ENCODE assay signal across 8 cellular contexts in the genomic region with DNA sequence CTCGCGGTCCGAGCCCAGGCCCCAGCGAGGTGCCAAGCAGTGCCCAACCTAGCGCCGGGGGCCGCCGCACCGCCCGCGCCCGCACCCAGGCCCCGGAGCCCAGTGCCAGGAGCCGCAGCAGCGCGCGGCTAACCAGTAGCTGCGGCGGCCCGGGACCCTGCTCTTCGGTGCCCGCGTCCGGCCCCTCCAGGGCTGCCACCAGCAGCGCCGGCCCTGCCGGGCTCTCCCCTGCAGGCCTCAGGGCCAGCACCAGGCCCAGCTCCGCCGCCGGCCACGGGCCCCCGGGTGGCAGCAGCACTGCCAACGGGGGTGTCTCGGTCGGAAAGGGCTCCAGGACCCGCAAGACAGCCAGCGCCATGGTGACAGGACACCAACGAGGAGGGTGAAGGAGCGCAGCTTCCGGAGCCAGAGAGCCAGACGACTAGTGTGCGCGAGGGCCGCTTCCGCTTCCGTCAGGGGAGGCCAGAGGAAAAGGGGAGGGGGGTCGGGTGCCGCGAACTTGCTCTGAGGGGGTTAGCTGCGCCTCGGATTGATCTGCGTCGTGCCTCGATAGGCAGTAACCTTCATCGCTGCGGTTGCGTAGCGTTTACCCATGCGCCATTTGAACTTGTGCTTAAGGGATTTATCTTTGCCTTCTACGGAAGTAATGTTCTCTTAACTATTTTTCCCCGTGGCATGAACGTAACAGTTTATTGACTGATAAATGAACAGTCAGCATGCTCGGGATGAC. TPM values are rescaled to one million over a fixed set of nuclear protein-coding genes. Genes with fewer than 3 reads are reported as not detected.
DNase-seq lines count a peak whose midpoint lies in the region; ATAC-seq, FAIRE-seq and TF ChIP-seq lines count a peak whose summit lies in the region.

A gene with protein sequence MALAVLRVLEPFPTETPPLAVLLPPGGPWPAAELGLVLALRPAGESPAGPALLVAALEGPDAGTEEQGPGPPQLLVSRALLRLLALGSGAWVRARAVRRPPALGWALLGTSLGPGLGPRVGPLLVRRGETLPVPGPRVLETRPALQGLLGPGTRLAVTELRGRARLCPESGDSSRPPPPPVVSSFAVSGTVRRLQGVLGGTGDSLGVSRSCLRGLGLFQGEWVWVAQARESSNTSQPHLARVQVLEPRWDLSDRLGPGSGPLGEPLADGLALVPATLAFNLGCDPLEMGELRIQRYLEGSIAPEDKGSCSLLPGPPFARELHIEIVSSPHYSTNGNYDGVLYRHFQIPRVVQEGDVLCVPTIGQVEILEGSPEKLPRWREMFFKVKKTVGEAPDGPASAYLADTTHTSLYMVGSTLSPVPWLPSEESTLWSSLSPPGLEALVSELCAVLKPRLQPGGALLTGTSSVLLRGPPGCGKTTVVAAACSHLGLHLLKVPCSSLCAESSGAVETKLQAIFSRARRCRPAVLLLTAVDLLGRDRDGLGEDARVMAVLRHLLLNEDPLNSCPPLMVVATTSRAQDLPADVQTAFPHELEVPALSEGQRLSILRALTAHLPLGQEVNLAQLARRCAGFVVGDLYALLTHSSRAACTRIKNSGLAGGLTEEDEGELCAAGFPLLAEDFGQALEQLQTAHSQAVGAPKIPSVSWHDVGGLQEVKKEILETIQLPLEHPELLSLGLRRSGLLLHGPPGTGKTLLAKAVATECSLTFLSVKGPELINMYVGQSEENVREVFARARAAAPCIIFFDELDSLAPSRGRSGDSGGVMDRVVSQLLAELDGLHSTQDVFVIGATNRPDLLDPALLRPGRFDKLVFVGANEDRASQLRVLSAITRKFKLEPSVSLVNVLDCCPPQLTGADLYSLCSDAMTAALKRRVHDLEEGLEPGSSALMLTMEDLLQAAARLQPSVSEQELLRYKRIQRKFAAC (minus strand): TSS at position 389 of the 730 bp plus-strand sequence. CDS start 31 bp downstream, at position 358.

- H3K4me1 Mint-ChIP-seq in central memory CD8-positive, alpha-beta T cell, result peaks cover 42% of the 10 kb centered on the region

- FAIRE-seq in keratinocyte (lab: Jason Lieb, UNC), result peak; percentile 75

- H3K27ac ChIP-seq in keratinocyte (ENCODE audit: control insufficient read depth, insufficient read depth, low read length), result peak within 1 kb of the TSS; percentile 81

- TF ChIP-seq CTCF in keratinocyte (optimal IDR thresholded peaks at IDR 0.05 in 1 of 3, IDR thresholded peaks at IDR 0.05 in 1 of 3, conservative IDR thresholded peaks at IDR 0.05 in 1 of 3; ENCODE audit: extremely low read depth in 1 of 3, insufficient read depth in 2 of 3, low read length in 3 of 3), result peak in 1 of 3 experiments; percentile 1

- peaks cover 0 to 2% of the 10 kb centered on the region in 2 experiments for H3K36me3 ChIP-seq in keratinocyte (ENCODE audit: control insufficient read depth in 2 of 2, extremely low read depth in 1 of 2, insufficient read depth in 2 of 2, low read length in 2 of 2)

- no peaks in the 10 kb centered on the region for H4K20me1 ChIP-seq in keratinocyte (ENCODE audit: control insufficient read depth, extremely low read depth, insufficient read depth, low read length)

- peaks cover 32% of the 10 kb centered on the region for H3K4me1 ChIP-seq in keratinocyte (ENCODE audit: control insufficient read depth, extremely low read depth, insufficient read depth, low read length)

- peak within 1 kb of the TSS; percentile 89 for H3K4me3 Mint-ChIP-seq in central memory CD8-positive, alpha-beta T cell

- no peaks in the 10 kb centered on the region for H3K9me1 ChIP-seq in keratinocyte (ENCODE audit: control insufficient read depth, extremely low read depth, insufficient read depth, low read length)

- H3K9me3 ChIP-seq in keratinocyte (ENCODE audit: control insufficient read depth, low read depth, low read length), result no peaks in the 10 kb centered on the region

- peak within 1 kb of the TSS; percentile 99 for H3K4me2 ChIP-seq in keratinocyte (ENCODE audit: control insufficient read depth, extremely low read depth, insufficient read depth, low read depth, low read length)

- peaks cover 16% of the 10 kb centered on the region for H3K36me3 Mint-ChIP-seq in central memory CD8-positive, alpha-beta T cell (ENCODE audit: insufficient read depth)

- no peaks in the 10 kb centered on the region for H3K9me3 Mint-ChIP-seq in central memory CD8-positive, alpha-beta T cell

- ATAC-seq in GM19043 (IDR thresholded peaks at IDR 0.05; ENCODE audit: low read depth, unreplicated experiment), result peak; percentile 92
- ATAC-seq in HG03354 (IDR thresholded peaks at IDR 0.05; ENCODE audit: poor library complexity, severe bottlenecking, unreplicated experiment), result peak; percentile 97
- ATAC-seq in activated CD4-positive, CD25-positive, alpha-beta regulatory T cell treated with anti-CD3 and anti-CD28 coated beads, Interleukin-2, amount 50 U/mL, for 24 hours, result peak; percentile 93 to 94
- ATAC-seq in central memory CD8-positive, alpha-beta T cell (replicated peaks; ENCODE audit: extremely low read depth, poor library complexity, severe bottlenecking), result peak; percentile 98

- peak; percentile 90 for DNase-seq in AG08396 (ENCODE audit: low spot score)
- DNase-seq in NCI-H446 (lab: John Stamatoyannopoulos, UW), result peak; percentile 90 to 93
- DNase-seq in central memory CD8-positive, alpha-beta T cell (ENCODE audit: low spot score in 2 of 2), result peak; percentile 82 to 86
- DNase-seq in keratinocyte (ENCODE audit: low read depth, low spot score), result peak; percentile 42
- peak; percentile 96 for DNase-seq in stimulated activated CD4-positive, alpha-beta T cell treated with anti-CD3 and anti-CD28 coated beads, Interleukin-15, amount 100 ng/mL, for 24 hours

- peak within 1 kb of the TSS; percentile 97 for H2AFZ ChIP-seq in keratinocyte (ENCODE audit: control insufficient read depth, low read length)

- peaks cover 20% of the 10 kb centered on the region for H3K79me2 ChIP-seq in keratinocyte (ENCODE audit: control insufficient read depth, insufficient read depth, low read length)

- dilution Hi-C loops in keratinocyte (cut with MboI; ENCODE audit: extremely low pct_ligation_motif_present, low sequenced_read_pairs), result no loop called here

- peak within 1 kb of the TSS; percentile 93 for H3K27ac Mint-ChIP-seq in central memory CD8-positive, alpha-beta T cell (ENCODE audit: low read depth)

- H3K4me3 ChIP-seq in keratinocyte (ENCODE audit: control insufficient read depth in 2 of 3, extremely low read depth in 1 of 3, insufficient read depth in 2 of 3, low read depth in 1 of 3, low read length in 3 of 3), result peak within 1 kb of the TSS; percentile 69 to 93 (median 93)

- peak within 1 kb of the TSS; percentile 87 for H3K9ac ChIP-seq in keratinocyte (ENCODE audit: control insufficient read depth, extremely low read depth, insufficient read depth, low read length)

- no peaks in the 10 kb centered on the region for H3K27me3 ChIP-seq in keratinocyte (ENCODE audit: control insufficient read depth, extremely low read depth, insufficient read depth, low read length)

- H3K27me3 Mint-ChIP-seq in central memory CD8-positive, alpha-beta T cell, result no peaks in the 10 kb centered on the region

RNA-seq across cellular contexts. Expression of the gene that starts here (rescaled TPM):
- polyA plus RNA-seq in keratinocyte, result 5.6 to 8.7 TPM (median 7.5 TPM) in 3 replicates
- polyA plus RNA-seq in keratinocyte (2011; ENCODE audit: low read depth), result 3.3 TPM
- 4.6 and 7.6 TPM in 2 replicates for polyA plus RNA-seq in keratinocyte (2011; cell fraction: cytosol; rRNA removed)
- polyA plus RNA-seq in keratinocyte (2011; cell fraction: nucleus; rRNA removed), result 15.7 and 18.5 TPM in 2 replicates
- polyA plus RNA-seq in keratinocyte (2012; ENCODE audit: low replicate concordance), result 11.8 and 14.5 TPM in 2 replicates
- polyA minus RNA-seq in keratinocyte, result 10.1 to 16.9 TPM (median 14.6 TPM) in 3 replicates
- 17.5 TPM for polyA minus RNA-seq in keratinocyte (2011; cell fraction: cytosol; rRNA and poly(A)+ RNA removed)
- polyA minus RNA-seq in keratinocyte (2011; cell fraction: nucleus; rRNA and poly(A)+ RNA removed), result 12.4 and 14.8 TPM in 2 replicates

Comparison
In these comparisons a context has a peak if more than half of its experiments do, and no peak if none do; other contexts are left out.
1. Peak in every context shown above with its lines: DNase-seq, ATAC-seq, H3K4me3 ChIP-seq and H3K27ac ChIP-seq.
2. DNase-seq: peak in every context shown above with its lines; median percentile 96 in stimulated activated CD4-positive, alpha-beta T cell treated with anti-CD3 and anti-CD28 coated beads, Interleukin-15, amount 100 ng/mL, for 24 hours; 92 in NCI-H446; 90 in AG08396; 84 in central memory CD8-positive, alpha-beta T cell; 42 in keratinocyte.